Comparison of ENCODE assay signal across 7 cellular contexts in the genomic region with DNA sequence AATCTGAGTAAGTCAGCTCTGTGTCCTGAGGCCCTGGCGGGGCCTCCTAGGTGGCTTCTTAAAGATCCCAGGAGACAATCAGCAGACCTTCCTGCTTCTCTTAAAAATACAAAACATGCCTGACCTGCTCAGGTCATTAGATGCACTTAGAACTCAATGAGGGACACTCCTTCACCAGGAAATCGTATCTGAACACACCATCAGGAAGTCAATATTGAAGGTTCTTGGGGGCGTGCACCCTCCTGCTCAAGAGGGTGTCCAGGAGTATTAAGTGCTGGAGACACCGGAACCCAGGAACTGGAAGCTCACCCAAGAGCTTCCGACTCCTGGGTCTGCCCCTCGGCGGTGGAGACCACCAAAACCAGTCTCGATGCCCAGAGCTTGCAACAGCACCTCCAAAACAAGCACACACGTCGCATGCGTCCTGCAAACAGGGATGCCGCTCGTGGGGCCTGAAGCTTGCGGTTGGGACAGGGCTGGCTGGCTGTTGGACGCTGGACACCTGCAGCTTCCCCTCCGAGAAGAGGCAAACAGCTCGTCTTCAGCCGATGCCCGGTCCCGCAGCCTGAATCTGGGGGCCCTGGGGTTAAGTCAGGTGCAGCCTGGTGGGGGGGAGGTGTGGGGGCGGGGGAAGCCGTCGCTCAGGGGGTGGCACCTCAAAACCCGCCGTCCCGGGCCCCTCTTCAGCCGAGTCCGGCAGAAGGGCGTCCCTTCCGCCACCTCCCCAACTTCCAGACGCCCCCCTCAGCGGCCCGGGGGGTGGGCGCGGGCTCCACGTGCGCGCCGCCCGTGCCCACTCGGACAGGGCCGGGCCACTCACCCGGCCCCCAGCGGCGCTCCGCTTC. TPM values are rescaled to one million over a fixed set of nuclear protein-coding genes. Genes with fewer than 3 reads are reported as not detected.
DNase-seq lines count a peak whose midpoint lies in the region; ATAC-seq and TF ChIP-seq lines count a peak whose summit lies in the region.

No MANE protein-coding gene starts in this region.

- no peaks in the 10 kb centered on the region for H3K9me3 ChIP-seq in Panc1 (ENCODE audit: control insufficient read depth, insufficient read depth, low read depth, low read length)
- H3K9me3 ChIP-seq in esophagus squamous epithelium: no peaks in the 10 kb centered on the region
- H3K9me3 ChIP-seq in psoas muscle: no peaks in the 10 kb centered on the region

- WGBS in esophagus squamous epithelium, 2 donors: 5 to 67% methylated on average over 1 to 6 of the region's 46 CpGs
- 10 to 22% (median 14%) methylated on average over 16 to 46 of the region's 46 CpGs for WGBS in psoas muscle, 3 donors

- DNase-seq in Panc1 (ENCODE audit: low read depth, low spot score) (no peak), esophagus squamous epithelium (lab: John Stamatoyannopoulos, UW) (no peak), psoas muscle (no peak), foreskin melanocyte (no peak)
- no peak for DNase-seq in stimulated activated CD8-positive, alpha-beta memory T cell treated with anti-CD3 and anti-CD28 coated beads, Interleukin-4, amount 100 ng/mL, for 48 hours

- in situ Hi-C loops in Panc1 (cut with HindIII; ENCODE audit: low pct_unique_long_range_greater_than_20kb, low sequenced_read_pairs): no loop called here

- no TSS peak for BruUV-seq in Panc1 (replicated peaks; lab: Mats Ljungman, UMichigan)

- ATAC-seq in GM21825 (IDR thresholded peaks at IDR 0.05; ENCODE audit: unreplicated experiment): peak; percentile 14
- ATAC-seq in Panc1: peak; percentile 32; the same call in 1 of the 2 replicates
- ATAC-seq in psoas muscle: peak in 1 of 4 donors; percentile 10

- no peak for TF ChIP-seq CTCF in GM12875 (IDR thresholded peaks at IDR 0.05; ENCODE audit: borderline replicate concordance, insufficient read depth, low read depth, low read length)
- TF ChIP-seq CTCF in Panc1 (IDR thresholded peaks at IDR 0.05): no peak
- TF ChIP-seq CTCF in esophagus squamous epithelium (IDR thresholded peaks at IDR 0.05): no peak
- no peak for TF ChIP-seq CTCF in psoas muscle (IDR thresholded peaks at IDR 0.05)

- no peak for TF ChIP-seq POLR2A in esophagus squamous epithelium (IDR thresholded peaks at IDR 0.05)

- H3K27me3 ChIP-seq in Panc1 (ENCODE audit: control insufficient read depth, insufficient read depth, low read length): peaks cover 17% of the 10 kb centered on the region
- H3K27me3 ChIP-seq in esophagus squamous epithelium: peaks cover 0 to 19% (median 0%) of the 10 kb centered on the region in 4 donors
- peaks cover 2 to 31% (median 3%) of the 10 kb centered on the region in 3 donors for H3K27me3 ChIP-seq in psoas muscle (ENCODE audit: insufficient read depth in 3 of 3, low read length in 2 of 3)

- H3K4me1 ChIP-seq in Panc1 (ENCODE audit: control insufficient read depth, insufficient read depth, low read length) (peaks cover 12% of the 10 kb centered on the region; the same call in 1 of the 2 replicates), esophagus squamous epithelium (peaks cover 0 to 37% (median 3%) of the 10 kb centered on the region in 3 donors), psoas muscle (peaks cover 6% of the 10 kb centered on the region)

- H3K27ac ChIP-seq in Panc1 (ENCODE audit: low read length) (no peak overlapping the region), esophagus squamous epithelium (peak overlapping the region; percentile 72 to 91 (median 82)), psoas muscle (no peak overlapping the region)

- CTCF ChIA-PET in Panc1 (lab: Charles Lee): interaction anchor here (0.6 kb wide), 1 partner anchor 39 kb away, joined by 3 read pairs; no protein-coding TSS in a partner anchor

- intact Hi-C loops in Panc1 (cut with micrococcal nuclease; ENCODE audit: unreplicated experiment): no loop called here
- intact Hi-C loops in esophagus squamous epithelium (cut with DNase I): no loop called here
- intact Hi-C loops in psoas muscle (cut with DNase I): no loop called here

- H3K4me3 ChIP-seq in GM12875 (ENCODE audit: low read depth, low read length): peak overlapping the region; percentile 58
- peak overlapping the region; percentile 26 to 35 for H3K4me3 ChIP-seq in Panc1 (ENCODE audit: low read depth in 2 of 2, low read length in 2 of 2)
- peak overlapping the region; percentile 60 to 82 (median 78) for H3K4me3 ChIP-seq in esophagus squamous epithelium
- peak overlapping the region; percentile 64 for H3K4me3 ChIP-seq in psoas muscle

- H3K36me3 ChIP-seq in Panc1 (ENCODE audit: control insufficient read depth, insufficient read depth, low read length) (no peaks in the 10 kb centered on the region), esophagus squamous epithelium (no peaks in the 10 kb centered on the region), psoas muscle (ENCODE audit: insufficient read depth in 1 of 2, low read depth in 1 of 2) (no peaks in the 10 kb centered on the region)

- POLR2A ChIA-PET in Panc1 (lab: Charles Lee): interaction anchor here (0.6 kb wide), 2 partner anchors 559 to 1454 kb away, joined by 7 to 11 read pairs; no protein-coding TSS in a partner anchor

RNA-seq across cellular contexts. Expression of gene RAPGEF5, which starts 0.7 kb away (rescaled TPM):
- total RNA-seq in Panc1 (2021; ENCODE audit: unreplicated experiment): 1.4 TPM
- 0.52 TPM for polyA plus RNA-seq in Panc1 (2012; ENCODE audit: insufficient read length)
- total RNA-seq in esophagus squamous epithelium: 10 to 100 TPM; 16.9 to 50.5 (median 38.4) TPM
- 10 to 100 TPM in 1 of 4 donors, 1 to 10 TPM in 3; 5.5 to 10.8 (median 8.1) TPM for total RNA-seq in psoas muscle
- polyA plus RNA-seq in psoas muscle: 1 to 10 TPM; 2.6 to 3.6 (median 3.6) TPM

Comparison
In these comparisons a context has a peak if more than half of its experiments do, and no peak if none do; other contexts are left out.
1. H3K27ac ChIP-seq: peak in esophagus squamous epithelium (4 of 4); none in Panc1 (single experiment) and psoas muscle (single experiment).
2. Peak in every context shown above with its lines, with median percentiles within 50 percentile points of each other: H3K4me3 ChIP-seq.